ENCODE assay signal across 8 cellular contexts in genomic region chr1:7070389-7071029, GRCh38.
DNase-seq lines count a peak whose midpoint lies in the region; ATAC-seq and TF ChIP-seq lines count a peak whose summit lies in the region.

No MANE protein-coding gene starts in this region.

- no peaks in the 10 kb centered on the region for H3K79me2 ChIP-seq in SK-N-SH (ENCODE audit: insufficient read depth)

- peaks cover 2% of the 10 kb centered on the region for H3K4me1 Mint-ChIP-seq in activated naive CD8-positive, alpha-beta T cell treated with anti-CD3 and anti-CD28 coated beads for 36 hours
- H3K4me1 Mint-ChIP-seq in progenitor cell of endocrine pancreas (ENCODE audit: low read depth): peaks cover 5% of the 10 kb centered on the region

- no peaks in the 10 kb centered on the region for H4K20me1 ChIP-seq in SK-N-SH (ENCODE audit: insufficient read depth)

- no peaks in the 10 kb centered on the region for H3F3A ChIP-seq in SK-N-SH (replicated peaks; ENCODE audit: insufficient read depth)

- H3K36me3 Mint-ChIP-seq in activated naive CD8-positive, alpha-beta T cell treated with anti-CD3 and anti-CD28 coated beads for 36 hours: no peaks in the 10 kb centered on the region
- H3K36me3 Mint-ChIP-seq in progenitor cell of endocrine pancreas (ENCODE audit: insufficient read depth): no peaks in the 10 kb centered on the region

- TF ChIP-seq EP300 in SK-N-SH (IDR thresholded peaks at IDR 0.05; ENCODE audit: borderline replicate concordance in 1 of 2, low read depth in 1 of 2, low read length in 1 of 2): no peak

- TF ChIP-seq CTCF in SK-N-SH (IDR thresholded peaks at IDR 0.05) (peak; percentile 72), heart left ventricle (IDR thresholded peaks at IDR 0.05) (peak; percentile 68 to 90 (median 80)), progenitor cell of endocrine pancreas (IDR thresholded peaks at IDR 0.05; ENCODE audit: unreplicated experiment) (peak; percentile 86)

- H3K9me3 Mint-ChIP-seq in activated naive CD8-positive, alpha-beta T cell treated with anti-CD3 and anti-CD28 coated beads for 36 hours: no peaks in the 10 kb centered on the region
- H3K9me3 Mint-ChIP-seq in progenitor cell of endocrine pancreas (ENCODE audit: low read depth): no peaks in the 10 kb centered on the region

- TF ChIP-seq RAD21 in SK-N-SH (IDR thresholded peaks at IDR 0.05; ENCODE audit: low read length): peak; percentile 84

- H3K27me3 Mint-ChIP-seq in activated naive CD8-positive, alpha-beta T cell treated with anti-CD3 and anti-CD28 coated beads for 36 hours: peaks cover 24% of the 10 kb centered on the region
- H3K27me3 Mint-ChIP-seq in progenitor cell of endocrine pancreas: peaks cover 68% of the 10 kb centered on the region

- TF ChIP-seq POLR2A in heart left ventricle (IDR thresholded peaks at IDR 0.05): no peak

- in situ Hi-C loops in KBM-7 (cut with MboI; ENCODE audit: low pct_unique_long_range_greater_than_20kb, low sequenced_read_pairs): no loop called here

- H3K27me3 ChIP-seq in SK-N-SH (ENCODE audit: insufficient read depth): no peaks in the 10 kb centered on the region
- peaks cover 0 to 5% (median 0%) of the 10 kb centered on the region in 9 donors for H3K27me3 ChIP-seq in heart left ventricle
- H3K27me3 ChIP-seq in aorta (ENCODE audit: control insufficient read depth in 1 of 2, insufficient read depth in 2 of 2, low read length in 1 of 2): no peaks in the 10 kb centered on the region

- no peak overlapping the region for H3K4me2 ChIP-seq in SK-N-SH

- ATAC-seq in heart left ventricle (peak in 3 of 4 donors; percentile 74 to 90 (median 78)), aorta (ENCODE audit: low FRiP score) (peak; percentile 84)

- no peaks in the 10 kb centered on the region for H3K36me3 ChIP-seq in SK-N-SH (replicated peaks in 1 of 2; ENCODE audit: control insufficient read depth in 1 of 2, insufficient read depth in 2 of 2, low read length in 1 of 2)
- no peaks in the 10 kb centered on the region for H3K36me3 ChIP-seq in heart left ventricle
- H3K36me3 ChIP-seq in aorta (ENCODE audit: control insufficient read depth in 1 of 2, insufficient read depth in 2 of 2, low read length in 1 of 2): no peaks in the 10 kb centered on the region

- 3% methylated on average over 10 of the region's 13 CpGs for WGBS in SK-N-SH (ENCODE audit: low lambda C conversion rate)
- WGBS in heart left ventricle, 4 donors: 8 to 12% (median 10%) methylated on average over 13 of the region's 13 CpGs
- whole genome bisulfite sequencing in aorta, 2 donors: 9 to 10% methylated on average over 13 of the region's 13 CpGs

- no peaks in the 10 kb centered on the region; a peak in 1 of 4 replicates for H3K4me1 ChIP-seq in SK-N-SH (ENCODE audit: control insufficient read depth in 1 of 2, insufficient read depth in 2 of 2, low read depth in 1 of 2, low read length in 1 of 2)
- peaks cover 0 to 7% (median 5%) of the 10 kb centered on the region in 12 donors for H3K4me1 ChIP-seq in heart left ventricle
- no peaks in the 10 kb centered on the region for H3K4me1 ChIP-seq in aorta (ENCODE audit: control insufficient read depth in 1 of 2, insufficient read depth in 2 of 2, low read length in 2 of 2)

- H3K9me2 ChIP-seq in SK-N-SH: no peaks in the 10 kb centered on the region

- no peak overlapping the region; a peak in 1 of 4 replicates for H3K4me3 ChIP-seq in SK-N-SH (ENCODE audit: low read depth in 2 of 2, low read length in 1 of 2)
- H3K4me3 ChIP-seq in heart left ventricle: peak overlapping the region in 11 of 12 donors; percentile 7 to 54 (median 33)
- peak overlapping the region; percentile 6 to 51 for H3K4me3 ChIP-seq in aorta (ENCODE audit: low read length in 2 of 2)

- POLR2A ChIA-PET in SK-N-SH (lab: Yijun Ruan, JAX): no interaction called here

- H3K4me3 Mint-ChIP-seq in activated naive CD8-positive, alpha-beta T cell treated with anti-CD3 and anti-CD28 coated beads for 36 hours: no peak overlapping the region
- peak overlapping the region; percentile 40 for H3K4me3 Mint-ChIP-seq in progenitor cell of endocrine pancreas (ENCODE audit: low read depth)

- CTCF ChIA-PET in SK-N-SH (lab: Yijun Ruan, JAX): interaction anchor here (0.6 to 4.4 kb wide), 93 partner anchors 9 to 1461 kb away, joined by 3 to 66 read pairs (median 4); partner anchors contain the start of gene CAMTA1

- DNase-seq in DMS79 treated with DMSO at 0.1 percent for 48 hours (lab: John Stamatoyannopoulos, UW) (peak; percentile 26), KBM-7 (peak; percentile 53), SK-N-SH (peak; percentile 87), heart left ventricle (peak in 4 of 5 donors; percentile 55 to 64 (median 62)), progenitor cell of endocrine pancreas (ENCODE audit: low spot score, unreplicated experiment) (peak; percentile 49), aorta (peak in 1 of 2 donors; percentile 68), NCI-H2107 (lab: John Stamatoyannopoulos, UW) (no peak)
- DNase-seq in activated naive CD8-positive, alpha-beta T cell treated with anti-CD3 and anti-CD28 coated beads for 36 hours: peak; percentile 46

- H2AFZ ChIP-seq in SK-N-SH (ENCODE audit: low read depth): no peak overlapping the region

- H3K9me3 ChIP-seq in SK-N-SH (no peaks in the 10 kb centered on the region), heart left ventricle (no peaks in the 10 kb centered on the region), aorta (ENCODE audit: control insufficient read depth, low read length) (no peaks in the 10 kb centered on the region)

- H3K9ac ChIP-seq in SK-N-SH: no peak overlapping the region

- no peak overlapping the region for H3K27ac Mint-ChIP-seq in activated naive CD8-positive, alpha-beta T cell treated with anti-CD3 and anti-CD28 coated beads for 36 hours
- no peak overlapping the region for H3K27ac Mint-ChIP-seq in progenitor cell of endocrine pancreas

- intact Hi-C loops in heart left ventricle (cut with DNase I) (loop anchor here (1.0 to 10.0 kb wide), 13 partner anchors 72 to 574 kb away; no protein-coding TSS in a partner anchor), aorta (cut with DNase I) (loop anchor here (1.0 to 10.0 kb wide), 5 partner anchors 178 to 350 kb away; partner anchors contain the start of gene CAMTA1 (in 1 of the 2))

- H3K27ac ChIP-seq in SK-N-SH (ENCODE audit: low read depth in 2 of 2, low read length in 1 of 2) (no peak overlapping the region), heart left ventricle (no peak overlapping the region), aorta (ENCODE audit: low read depth in 1 of 2, low read length in 2 of 2) (no peak overlapping the region)

TF ChIP-seq in SK-N-SH, 30 proteins besides CTCF, POLR2A, EP300 and RAD21:
- TF ChIP-seq MXI1 (IDR thresholded peaks at IDR 0.05; ENCODE audit: low read depth, low read length) (0 out of 2 replicates have a peak, but pooled peaks have one; percentile 16), SMC3 (IDR thresholded peaks at IDR 0.05; ENCODE audit: low read depth, low read length) (peak; percentile 79), GATA2 (CRISPR knock-in tag; IDR thresholded peaks at IDR 0.05) (no peak)

Comparison
In these comparisons a context has a peak if more than half of its experiments do, and no peak if none do; other contexts are left out.
1. H3K4me3 ChIP-seq: peak in heart left ventricle (11 of 12) and aorta (2 of 2); none in SK-N-SH (0 of 2).
2. Peak in every context shown above with its lines, with median percentiles within 50 percentile points of each other: CTCF ChIP-seq.